Comparison of ENCODE assay signal across 23 cellular contexts in genomic region chr1:118878661-118879060, GRCh38.
"Had no signal": no experiment of that assay in that cellular context is flagged by ENCODE, and none has a peak within 500 bp of the region (broad histone marks: within the 10 kb centered on the region; RNA-seq: fewer than 3 reads in every experiment).

No MANE protein-coding gene starts in this region.

- ATAC-seq: HepG2 had no signal

- H3K4me3 ChIP-seq: MG63, SJSA1, SK-N-MC had no signal

- H3K27ac ChIP-seq: SJSA1, SK-N-MC had no signal

- H3K4me1 ChIP-seq: SJSA1 had no signal

- H3K27me3 ChIP-seq: MG63 had no signal

- H3K9me3 ChIP-seq: MG63, SJSA1 had no signal

- DNase-seq: IMR-90, Karpas-422, KG1, MG63, NCI-H1092, NCI-H1105 treated with DMSO at 0.1 percent for 48 hours, NCI-H1417 treated with DMSO at 0.1 percent for 48 hours, NCI-H146, NCI-H1694 treated with DMSO at 0.1 percent for 48 hours, NCI-H1930, NCI-H2081, NCI-H2107, NCI-H2227 treated with DMSO at 0.1 percent for 48 hours, NCI-H524 treated with DMSO at 0.1 percent for 48 hours, NCI-H69, NCI-H774, Right ventricle myocardium superior, RPMI8226, SIG-M5 had no signal

- FAIRE-seq: HepG2, RCC 7860 had no signal
